1 cellular context compared by ENCODE assay signal in genomic region chr16:88798772-88799455, GRCh38.
TF ChIP-seq lines count a peak whose summit lies in the region.

No MANE protein-coding gene starts in this region.

TF ChIP-seq in A549, 52 proteins besides CTCF, POLR2A, EP300 and RAD21 (continued from another document):
- TF ChIP-seq HMGXB4 (CRISPR knock-in tag; IDR thresholded peaks at IDR 0.05; ENCODE audit: borderline replicate concordance) (no peak), HES2 (IDR thresholded peaks at IDR 0.05) (no peak), CHD2 (IDR thresholded peaks at IDR 0.05; ENCODE audit: low read length, partially characterized antibody) (no peak), CBX8 (IDR thresholded peaks at IDR 0.05) (no peak), NR3C1 (IDR thresholded peaks at IDR 0.05) (no peak), HOXA7 (CRISPR knock-in tag; IDR thresholded peaks at IDR 0.05) (no peak), JUNB (IDR thresholded peaks at IDR 0.05) (no peak), ESRRA (IDR thresholded peaks at IDR 0.05; ENCODE audit: borderline replicate concordance, low read length) (no peak), HEYL (CRISPR knock-in tag; IDR thresholded peaks at IDR 0.05) (no peak), ATOH8 (CRISPR knock-in tag; IDR thresholded peaks at IDR 0.05; ENCODE audit: low read depth) (no peak), FOSL2 (IDR thresholded peaks at IDR 0.05) (no peak), FOSL2 (CRISPR knock-in tag; IDR thresholded peaks at IDR 0.05) (no peak), FOXS1 (CRISPR knock-in tag; IDR thresholded peaks at IDR 0.05) (no peak), SREBF2 (IDR thresholded peaks at IDR 0.05) (no peak), CHD4 (IDR thresholded peaks at IDR 0.05; ENCODE audit: borderline replicate concordance) (no peak)
